ENCODE assay signal across 8 cellular contexts in genomic region chr14:99683619-99684355, GRCh38. TPM values are rescaled to one million over a fixed set of nuclear protein-coding genes. Genes with fewer than 3 reads are reported as not detected.
DNase-seq lines count a peak whose midpoint lies in the region; TF ChIP-seq lines count a peak whose summit lies in the region.

TSS of gene CYP46A1 (plus strand) at chr14:99684298. CDS start at chr14:99684418, 120 bp downstream.

- no peaks in the 10 kb centered on the region for H3K9me3 ChIP-seq in suprapubic skin

- no peaks in the 10 kb centered on the region for H3K36me3 ChIP-seq in suprapubic skin

- WGBS in suprapubic skin = 2% methylated on average over 24 of the region's 77 CpGs

- CTCF ChIA-PET in activated naive CD4-positive, alpha-beta T cell treated with anti-CD3 and anti-CD28 coated beads, Interleukin-2, amount 10 ng/mL, durations not matched to agents 7 days and 5 days (lab: Charles Lee) = interaction anchor here (0.8 to 2.4 kb wide), 6 partner anchors 14 to 203 kb away, joined by 3 to 5 read pairs (median 4); no protein-coding TSS in a partner anchor

- H3K27ac ChIP-seq in suprapubic skin = peak within 1 kb of the TSS; percentile 92

- H3K36me3 Mint-ChIP-seq in HFFc6 (ENCODE audit: low read depth) = peaks cover 5% of the 10 kb centered on the region; the same call in 1 of the 2 replicates
- no peaks in the 10 kb centered on the region for H3K36me3 Mint-ChIP-seq in activated naive CD4-positive, alpha-beta T cell treated with anti-CD3 and anti-CD28 coated beads, Interleukin-2, amount 10 ng/mL, durations not matched to agents 7 days and 5 days

- peak within 1 kb of the TSS; percentile 95 for H3K4me3 ChIP-seq in suprapubic skin

- H3K4me1 ChIP-seq in suprapubic skin = peaks cover 19% of the 10 kb centered on the region

- no peaks in the 10 kb centered on the region for H3K27me3 ChIP-seq in suprapubic skin

- peak; percentile 98 for DNase-seq in GM04504 (ENCODE audit: low read depth)
- DNase-seq in HFFc6 = peak; percentile 99
- peak; percentile 98 for DNase-seq in NAMALWA (ENCODE audit: low spot score)
- DNase-seq in SK-MEL-5 (ENCODE audit: low read depth, low spot score) = peak; percentile 99
- DNase-seq in activated naive CD4-positive, alpha-beta T cell treated with anti-CD3 and anti-CD28 coated beads, Interleukin-2, amount 10 ng/mL, durations not matched to agents 7 days and 5 days = peak; percentile 100
- DNase-seq in germinal center (ENCODE audit: low spot score) = peak; percentile 100
- DNase-seq in nucleus accumbens (lab: John Stamatoyannopoulos, UW) = peak; percentile 77 to 100 (median 99)
- DNase-seq in suprapubic skin (ENCODE audit: low spot score in 2 of 2) = peak; percentile 100

- peak within 1 kb of the TSS; percentile 89 for H3K27ac Mint-ChIP-seq in HFFc6
- peak within 1 kb of the TSS; percentile 89 for H3K27ac Mint-ChIP-seq in activated naive CD4-positive, alpha-beta T cell treated with anti-CD3 and anti-CD28 coated beads, Interleukin-2, amount 10 ng/mL, durations not matched to agents 7 days and 5 days

- TF ChIP-seq CTCF in HFFc6 (IDR thresholded peaks at IDR 0.05) = no peak
- TF ChIP-seq CTCF in suprapubic skin (IDR thresholded peaks at IDR 0.05) = no peak

- H3K4me3 Mint-ChIP-seq in HFFc6 = peak within 1 kb of the TSS; percentile 90
- peak within 1 kb of the TSS; percentile 90 for H3K4me3 Mint-ChIP-seq in activated naive CD4-positive, alpha-beta T cell treated with anti-CD3 and anti-CD28 coated beads, Interleukin-2, amount 10 ng/mL, durations not matched to agents 7 days and 5 days

- TF ChIP-seq EP300 in suprapubic skin (IDR thresholded peaks at IDR 0.05) = no peak

- H3K4me1 Mint-ChIP-seq in HFFc6 (ENCODE audit: low read depth) = no peaks in the 10 kb centered on the region; the same call in 1 of the 2 replicates
- H3K4me1 Mint-ChIP-seq in activated naive CD4-positive, alpha-beta T cell treated with anti-CD3 and anti-CD28 coated beads, Interleukin-2, amount 10 ng/mL, durations not matched to agents 7 days and 5 days = peaks cover 20% of the 10 kb centered on the region

- peaks cover 5% of the 10 kb centered on the region; the same call in 1 of the 2 replicates for H3K9me3 Mint-ChIP-seq in HFFc6
- H3K9me3 Mint-ChIP-seq in activated naive CD4-positive, alpha-beta T cell treated with anti-CD3 and anti-CD28 coated beads, Interleukin-2, amount 10 ng/mL, durations not matched to agents 7 days and 5 days = peaks cover 2% of the 10 kb centered on the region

- in situ Hi-C loops in SK-MEL-5 (cut with HindIII; ENCODE audit: low pct_unique_long_range_greater_than_20kb, low sequenced_read_pairs) = no loop called here

- TF ChIP-seq POLR2A in suprapubic skin (IDR thresholded peaks at IDR 0.05) = peak in 1 of 2 donors; percentile 41

- H3K27me3 Mint-ChIP-seq in HFFc6 (ENCODE audit: insufficient read depth) = peaks cover 15% of the 10 kb centered on the region
- H3K27me3 Mint-ChIP-seq in activated naive CD4-positive, alpha-beta T cell treated with anti-CD3 and anti-CD28 coated beads, Interleukin-2, amount 10 ng/mL, durations not matched to agents 7 days and 5 days = peaks cover 64% of the 10 kb centered on the region

RNA-seq across cellular contexts. Expression of gene CYP46A1, which starts in this region (rescaled TPM):
- under 1 TPM; 0.28 to 0.62 (median 0.49) TPM for total RNA-seq in HFFc6 (2021; fragmentation: NEBNext Ultra II Directional; extraction: Animal tissue kit (Norgen Biotek cat#: 25700))
- not detected in 2 replicates for total RNA-seq in SK-MEL-5 (2014; rRNA removed; shearing (Covaris generic))
- 0.05 TPM in 1 of 2 replicates, not detected in the other for polyA plus RNA-seq in SK-MEL-5 (2015; cell fraction: cytosol; rRNA removed)
- 2.1 TPM in 1 of 2 replicates, not detected in the other for polyA plus RNA-seq in SK-MEL-5 (2015; cell fraction: nucleus; rRNA removed)
- total RNA-seq in suprapubic skin = 1 to 10 TPM in 2 of 4 donors, under 1 TPM in 1, not detected in 1; 0.47 to 2.0 (median 1.0) TPM

Comparison
In these comparisons a context has a peak if more than half of its experiments do, and no peak if none do; other contexts are left out.
1. Peak in every context shown above with its lines: DNase-seq, H3K4me3 ChIP-seq and H3K27ac ChIP-seq.
2. Peak in DNase-seq in HFFc6; RNA of the gene not detected or under 1 TPM.